2 cellular contexts compared by ENCODE assay signal in the genomic region with DNA sequence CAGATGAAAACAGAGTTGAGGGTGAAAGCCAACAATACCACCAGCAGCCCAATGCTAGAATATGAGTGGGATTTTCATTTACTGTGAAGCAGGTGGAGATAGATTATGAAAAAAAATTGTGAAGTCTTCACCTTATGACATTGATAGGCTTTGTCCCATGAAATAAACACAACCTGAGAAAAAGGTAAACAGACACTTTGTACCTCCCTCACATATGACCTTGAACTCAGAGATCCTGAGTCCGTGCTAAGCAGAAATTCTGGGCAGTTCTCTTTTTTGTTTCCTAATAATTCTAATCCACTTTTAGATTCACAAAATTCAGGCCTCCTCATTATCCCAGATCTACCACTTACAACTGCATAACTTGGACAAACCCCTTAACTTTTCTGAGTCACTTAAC.
TF ChIP-seq lines count a peak whose summit lies in the region.

No MANE protein-coding gene starts in this region.

TF ChIP-seq in HepG2, 621 proteins besides CTCF, POLR2A, EP300 and RAD21:
- TF ChIP-seq ZNF589 (CRISPR knock-in tag; conservative IDR thresholded peaks at IDR 0.05) (no peak), HNF4A (CRISPR knock-in tag; IDR thresholded peaks at IDR 0.05) (peak; percentile 19; the same call in 1 of the 2 replicates), MAZ (IDR thresholded peaks at IDR 0.05; ENCODE audit: borderline replicate concordance, low read depth, low read length) (no peak), MAZ (CRISPR knock-in tag; IDR thresholded peaks at IDR 0.05; ENCODE audit: low read depth) (no peak)

TF ChIP-seq in liver, 16 proteins besides CTCF, POLR2A, EP300 and RAD21:
- TF ChIP-seq HNF4G (IDR thresholded peaks at IDR 0.05) (peak; percentile 51), YY1 (IDR thresholded peaks at IDR 0.05) (peak; percentile 30), EGR1 (IDR thresholded peaks at IDR 0.05; ENCODE audit: low read depth in 2 of 2) (no peak), ZBTB33 (IDR thresholded peaks at IDR 0.05) (no peak), SP1 (IDR thresholded peaks at IDR 0.05) (peak; percentile 70), FOXA1 (IDR thresholded peaks at IDR 0.05) (peak; percentile 63), RXRA (IDR thresholded peaks at IDR 0.05) (peak; percentile 68 to 75), JUND (IDR thresholded peaks at IDR 0.05) (no peak), MAX (IDR thresholded peaks at IDR 0.05) (peak; percentile 48), HNF4A (conservative IDR thresholded peaks at IDR 0.05) (peak; percentile 95 to 96), FOXA2 (IDR thresholded peaks at IDR 0.05) (peak; percentile 60)
